ENCODE assay signal across 9 cellular contexts in genomic region chr16:57800213-57801097, GRCh38. TPM values are rescaled to one million over a fixed set of nuclear protein-coding genes. Genes with fewer than 3 reads are reported as not detected.
DNase-seq lines count a peak whose midpoint lies in the region; ATAC-seq, FAIRE-seq and TF ChIP-seq lines count a peak whose summit lies in the region.
"Had no signal": no experiment of that assay in that cellular context is flagged by ENCODE, and none has a peak within 500 bp of the region (broad histone marks: within the 10 kb centered on the region; RNA-seq: fewer than 3 reads in every experiment).

No MANE protein-coding gene starts in this region.

- H3K79me2 ChIP-seq in Karpas-422 (ENCODE audit: low read length): no peaks in the 10 kb centered on the region

- H3K9ac ChIP-seq in Karpas-422 (ENCODE audit: low read length): no peak overlapping the region

- H3K9me3 Mint-ChIP-seq in natural killer cell treated with Interleukin-12 subunit alpha and Interleukin-12 subunit beta and Interleukin-15 and Interleukin-18, amount 100 ng/mL, for 72 hours: no peaks in the 10 kb centered on the region

- H3K36me3 Mint-ChIP-seq in natural killer cell treated with Interleukin-12 subunit alpha and Interleukin-12 subunit beta and Interleukin-15 and Interleukin-18, amount 100 ng/mL, for 72 hours: no peaks in the 10 kb centered on the region

- no peak for FAIRE-seq in A549 (lab: Jason Lieb, UNC)

- no peaks in the 10 kb centered on the region for H4K20me1 ChIP-seq in Karpas-422 (ENCODE audit: insufficient read depth, low read depth, low read length)

- TF ChIP-seq CTCF in A549 (IDR thresholded peaks at IDR 0.05) (no peak), dorsolateral prefrontal cortex (IDR thresholded peaks at IDR 0.05 in 54 of 56, conservative IDR thresholded peaks at IDR 0.05 in 2 of 56; ENCODE audit: low read depth in 1 of 56, partially characterized antibody in 56 of 56) (no peak)

- H3K27ac ChIP-seq in A549: peak overlapping the region; percentile 91 to 100
- H3K27ac ChIP-seq in dorsolateral prefrontal cortex: peak overlapping the region in 54 of 59 donors; percentile 0 to 99 (median 90)
- H3K27ac ChIP-seq in Karpas-422 (ENCODE audit: low read length): no peak overlapping the region
- H3K27ac ChIP-seq in SJCRH30: no peak overlapping the region

- H3K4me1 ChIP-seq in A549 (peaks cover 52% of the 10 kb centered on the region), Karpas-422 (ENCODE audit: low read length) (no peaks in the 10 kb centered on the region), SJCRH30 (peaks cover 40% of the 10 kb centered on the region)

- H2AFZ ChIP-seq in Karpas-422 (ENCODE audit: low read length): no peak overlapping the region

- H3K4me2 ChIP-seq in A549: peak overlapping the region; percentile 100
- no peak overlapping the region for H3K4me2 ChIP-seq in Karpas-422 (ENCODE audit: low read depth, low read length, poor library complexity, severe bottlenecking)

- peak overlapping the region; percentile 70 for H3K4me3 Mint-ChIP-seq in natural killer cell treated with Interleukin-12 subunit alpha and Interleukin-12 subunit beta and Interleukin-15 and Interleukin-18, amount 100 ng/mL, for 72 hours

- DNase-seq in A549 (ENCODE audit: low read depth in 1 of 2, low spot score in 1 of 2) (no peak), NCI-H226 (peak; percentile 76), dorsolateral prefrontal cortex (no peak), Karpas-422 (no peak), SJCRH30 (no peak), NCI-H524 treated with DMSO at 0.1 percent for 48 hours (lab: John Stamatoyannopoulos, UW) (no peak), NCI-H1436 (lab: John Stamatoyannopoulos, UW) (no peak)
- no peak for DNase-seq in natural killer cell treated with Interleukin-12 subunit alpha and Interleukin-12 subunit beta and Interleukin-15 and Interleukin-18, amount 100 ng/mL, for 72 hours (ENCODE audit: low spot score)
- DNase-seq: left cardiac atrium had no signal

- POLR2A ChIA-PET in A549 (lab: Yijun Ruan, JAX): interaction anchor here (0.6 to 5.1 kb wide), 9 partner anchors 9 to 202 kb away, joined by 3 to 43 read pairs (median 6); partner anchors contain the start of gene KATNB1

- peaks cover 29 to 30% of the 10 kb centered on the region in 2 donors for H3K4me1 Mint-ChIP-seq in natural killer cell treated with Interleukin-12 subunit alpha and Interleukin-12 subunit beta and Interleukin-15 and Interleukin-18, amount 100 ng/mL, for 72 hours (ENCODE audit: low read depth in 2 of 2)

- no peak for TF ChIP-seq POLR2A in A549 (IDR thresholded peaks at IDR 0.05; ENCODE audit: low read length)

- H3K4me3 ChIP-seq in A549 (peak overlapping the region; percentile 53), dorsolateral prefrontal cortex (peak overlapping the region in 50 of 59 donors; percentile 7 to 89 (median 74)), Karpas-422 (ENCODE audit: low read length) (no peak overlapping the region), SJCRH30 (no peak overlapping the region)

- WGBS in A549 (ENCODE audit: missing lambda C conversion rate): 2% methylated on average over 12 of the region's 12 CpGs

- peak overlapping the region; percentile 18 to 34 for H3K27ac Mint-ChIP-seq in natural killer cell treated with Interleukin-12 subunit alpha and Interleukin-12 subunit beta and Interleukin-15 and Interleukin-18, amount 100 ng/mL, for 72 hours

- no peaks in the 10 kb centered on the region for H3K27me3 Mint-ChIP-seq in natural killer cell treated with Interleukin-12 subunit alpha and Interleukin-12 subunit beta and Interleukin-15 and Interleukin-18, amount 100 ng/mL, for 72 hours

- CTCF ChIA-PET in A549 (lab: Yijun Ruan, JAX): interaction anchor here (0.6 to 15.8 kb wide), 18 partner anchors 10 to 224 kb away, joined by 3 to 164 read pairs (median 4); no protein-coding TSS in a partner anchor

- TF ChIP-seq EP300 in A549 (IDR thresholded peaks at IDR 0.05): no peak

- no peaks in the 10 kb centered on the region for H3K9me2 ChIP-seq in Karpas-422 (replicated peaks; ENCODE audit: insufficient read depth, low read length)

- intact Hi-C loops in dorsolateral prefrontal cortex (cut with DNase I): loop anchor here (2.0 to 5.0 kb wide), 2 partner anchors 43 to 200 kb away; partner anchors contain the start of genes USB1 (in 1 of the 2) and ZNF319 (in 1 of the 2)

- H3K27me3 ChIP-seq in dorsolateral prefrontal cortex (no peaks in the 10 kb centered on the region), Karpas-422 (ENCODE audit: low read length) (no peaks in the 10 kb centered on the region), SJCRH30 (no peaks in the 10 kb centered on the region)

- H3K36me3 ChIP-seq in Karpas-422 (ENCODE audit: insufficient read depth, low read length) (no peaks in the 10 kb centered on the region), SJCRH30 (no peaks in the 10 kb centered on the region)

- no peaks in the 10 kb centered on the region for H3K9me3 ChIP-seq in A549
- H3K9me3 ChIP-seq in Karpas-422 (ENCODE audit: low read length): no peaks in the 10 kb centered on the region
- no peaks in the 10 kb centered on the region for H3K9me3 ChIP-seq in SJCRH30 (replicated peaks)

- no peak for TF ChIP-seq RAD21 in A549 (conservative IDR thresholded peaks at IDR 0.05 in 1 of 2, IDR thresholded peaks at IDR 0.05 in 1 of 2)

- 0 out of 6 replicates have a peak, but pooled peaks of 1 of the 2 experiments have one; percentile 0 for ATAC-seq in A549
- ATAC-seq in natural killer cell treated with Interleukin-12 subunit alpha and Interleukin-12 subunit beta and Interleukin-15 and Interleukin-18, amount 100 ng/mL, for 72 hours: no peak

TF ChIP-seq in A549, 52 proteins besides CTCF, POLR2A, EP300 and RAD21:
- TF ChIP-seq BCL3 (IDR thresholded peaks at IDR 0.05): peak; percentile 14; the same call in 1 of the 3 replicates
- TF ChIP-seq POLR2AphosphoS2 (conservative IDR thresholded peaks at IDR 0.05; ENCODE audit: low read length): 0 out of 2 replicates have a peak, but pooled peaks have one; percentile 23
- TF ChIP-seq JUN (IDR thresholded peaks at IDR 0.05): peak; percentile 7 to 20; a peak in 2 of 5 replicates
- 0 out of 2 replicates have a peak, but pooled peaks have one; percentile 3 for TF ChIP-seq PBX3 (IDR thresholded peaks at IDR 0.05)
- TF ChIP-seq SMC3 (IDR thresholded peaks at IDR 0.05): no peak
- peak; percentile 26; the same call in 1 of the 2 replicates for TF ChIP-seq MAX (IDR thresholded peaks at IDR 0.05)

RNA-seq across cellular contexts. Expression of gene KIFC3, which starts 1.8 kb away (rescaled TPM):
- 127 and 128 TPM in 2 replicates for polyA plus RNA-seq in A549 (2011; rRNA removed)
- 236 and 291 TPM in 2 replicates for polyA plus RNA-seq in A549 (2012; cell fraction: cytosol; rRNA removed)
- polyA plus RNA-seq in A549 (2012; cell fraction: nucleus; rRNA removed): 781 and 955 TPM in 2 replicates
- 171 to 180 TPM (median 178 TPM) in 3 replicates for polyA plus RNA-seq in A549 (2017; fragmentation: RNase III; extraction: RNeasy Plus Mini Kit Qiagen cat#74134 plus additional on column Dnase treatment)
- 225 and 333 TPM in 2 replicates for polyA minus RNA-seq in A549 (2011; rRNA and poly(A)+ RNA removed)
- total RNA-seq in dorsolateral prefrontal cortex: 10 to 100 TPM; 29.4 to 72.9 (median 48.3) TPM
- 10 to 100 TPM in 1 of 2 donors, 1 to 10 TPM in 1; 2.5 to 10.0 TPM for total RNA-seq in natural killer cell treated with Interleukin-12 subunit alpha and Interleukin-12 subunit beta and Interleukin-15 and Interleukin-18, amount 100 ng/mL, for 72 hours
- total RNA-seq in Karpas-422 (2014; rRNA removed; shearing (Covaris generic); ENCODE audit: low replicate concordance): not detected in 2 replicates
- total RNA-seq in SJCRH30 (2014; rRNA removed; shearing (Covaris generic)): 11.4 and 11.8 TPM in 2 replicates

Comparison
In these comparisons a context has a peak if more than half of its experiments do, and no peak if none do; other contexts are left out.
1. H3K27ac ChIP-seq: peak in A549 (2 of 2) and dorsolateral prefrontal cortex (54 of 59); none in Karpas-422 (single experiment) and SJCRH30 (single experiment).
2. H3K4me3 ChIP-seq: peak in A549 (single experiment) and dorsolateral prefrontal cortex (50 of 59); none in Karpas-422 (single experiment) and SJCRH30 (single experiment).